ENCODE assay signal across 38 cellular contexts in genomic region chr18:33194793-33195192, GRCh38.
"Had no signal": no experiment of that assay in that cellular context is flagged by ENCODE, and none has a peak within 500 bp of the region (broad histone marks: within the 10 kb centered on the region; RNA-seq: fewer than 3 reads in every experiment).

No MANE protein-coding gene starts in this region.

- H3K4me3 ChIP-seq: adrenal gland, ascending aorta, body of pancreas, breast epithelium, cardiac muscle cell had no signal

- H3K9me3 ChIP-seq: adrenal gland, ascending aorta, body of pancreas, breast epithelium had no signal

- DNase-seq: activated effector memory CD4-positive, alpha-beta T cell treated with anti-CD3 and anti-CD28 coated beads, Interleukin-2, amount 50 U/mL, for 16 hours; activated effector memory CD4-positive, alpha-beta T cell treated with Interleukin-2 at 50 U/mL for 16 hours; activated gamma-delta T cell; activated gamma-delta T cell treated with Interleukin-2 at 50 U/mL for 16 hours; activated naive CD4-positive, alpha-beta T cell; activated naive CD4-positive, alpha-beta T cell treated with anti-CD3 and anti-CD28 coated beads for 36 hours; activated naive CD4-positive, alpha-beta T cell treated with anti-CD3 and anti-CD28 coated beads, Interleukin-2, amount 10 ng/mL, durations not matched to agents 7 days and 5 days; activated naive CD4-positive, alpha-beta T cell treated with anti-CD3 and anti-CD28 coated beads, Interleukin-2, amount 50 U/mL, for 16 hours; activated naive CD4-positive, alpha-beta T cell treated with Interleukin-2 at 50 U/mL for 16 hours; activated naive CD8-positive, alpha-beta T cell treated with anti-CD3 and anti-CD28 coated beads for 36 hours; activated naive CD8-positive, alpha-beta T cell treated with anti-CD3 and anti-CD28 coated beads, Interleukin-2, amount 10 ng/mL, durations not matched to agents 7 days and 5 days; activated naive CD8-positive, alpha-beta T cell treated with anti-CD3 and anti-CD28 coated beads, Interleukin-2, amount 50 U/mL, for 24 hours; activated T-cell treated with anti-CD3 and anti-CD28 coated beads, Interleukin-2, amount 50 U/mL, for 1 hour; activated T-cell treated with anti-CD3 and anti-CD28 coated beads, Interleukin-2, amount 50 U/mL, for 24 hours; activated T-cell treated with anti-CD3 and anti-CD28 coated beads, Interleukin-2, amount 50 U/mL, for 4 hours; activated T-cell treated with anti-CD3 and anti-CD28 coated beads, Interleukin-2, amount 50 U/mL, for 48 hours; activated T-cell treated with anti-CD3 and anti-CD28 coated beads, Interleukin-2, amount 50 U/mL, for 72 hours; adrenal gland; amniotic stem cell; amygdala; anterior cingulate cortex; aorta; body of pancreas; brain microvascular endothelial cell; caudate nucleus; central memory CD4-positive, alpha-beta T cell; cerebellar nuclear complex had no signal

- H3K27ac Mint-ChIP-seq: activated naive CD4-positive, alpha-beta T cell treated with anti-CD3 and anti-CD28 coated beads for 36 hours; activated naive CD4-positive, alpha-beta T cell treated with anti-CD3 and anti-CD28 coated beads, Interleukin-2, amount 10 ng/mL, durations not matched to agents 7 days and 5 days; activated naive CD4-positive, alpha-beta T cell treated with anti-CD3 and anti-CD28 coated beads, Interleukin-2, amount 50 U/mL, for 24 hours; activated naive CD4-positive, alpha-beta T cell treated with anti-CD3 and anti-CD28 coated beads, Interleukin-2, amount 50 U/mL, for 72 hours; activated naive CD8-positive, alpha-beta T cell; activated naive CD8-positive, alpha-beta T cell treated with anti-CD3 and anti-CD28 coated beads for 36 hours; activated naive CD8-positive, alpha-beta T cell treated with anti-CD3 and anti-CD28 coated beads, Interleukin-2, amount 10 ng/mL, durations not matched to agents 7 days and 5 days; activated naive CD8-positive, alpha-beta T cell treated with anti-CD3 and anti-CD28 coated beads, Interleukin-2, amount 50 U/mL, for 24 hours; activated T-cell treated with anti-CD3 and anti-CD28 coated beads, Interleukin-2, amount 50 U/mL, for 24 hours; activated T-cell treated with anti-CD3 and anti-CD28 coated beads, Interleukin-2, amount 50 U/mL, for 72 hours; activated T-helper 1 cell treated with anti-CD3 and anti-CD28 coated beads, Interleukin-12 subunit alpha, Interleukin-12 subunit beta, Interleukin-2, Interleukin-4 antibody, amounts not matched to agents 30 ng/mL and 10 ng/mL and 1 ng/mL, durations not matched to agents 14 hours and 24 hours and 36 hours; activated T-helper 17 cell treated with anti-CD3 and anti-CD28 coated beads, Interleukin-2, amount 50 U/mL, for 72 hours; activated T-helper 2 cell treated with anti-CD3 and anti-CD28 coated beads, Interferon-gamma antibody, Interleukin-2, Interleukin-4, amounts not matched to agents 10 μg/mL and 5 μg/mL and 100 μg/mL, durations not matched to agents 14 hours and 24 hours and 36 hours; brain had no signal

- H3K27ac ChIP-seq: adrenal gland, ascending aorta, body of pancreas, brain microvascular endothelial cell, breast epithelium, cardiac muscle cell had no signal

- ATAC-seq: activated naive CD4-positive, alpha-beta T cell treated with anti-CD3 and anti-CD28 coated beads, Interleukin-2, amount 50 U/mL, for 72 hours; activated naive CD8-positive, alpha-beta T cell treated with anti-CD3 and anti-CD28 coated beads, Interleukin-2, amount 50 U/mL, for 24 hours; activated T-cell treated with anti-CD3 and anti-CD28 coated beads, Interleukin-2, amount 50 U/mL, for 4 hours; activated T-cell treated with anti-CD3 and anti-CD28 coated beads, Interleukin-2, amount 50 U/mL, for 72 hours; activated T-helper 17 cell treated with anti-CD3 and anti-CD28 coated beads, Interleukin-2, amount 50 U/mL, for 72 hours; body of pancreas had no signal

- H3K36me3 Mint-ChIP-seq: activated naive CD4-positive, alpha-beta T cell treated with anti-CD3 and anti-CD28 coated beads, Interleukin-2, amount 10 ng/mL, durations not matched to agents 7 days and 5 days; activated naive CD4-positive, alpha-beta T cell treated with anti-CD3 and anti-CD28 coated beads, Interleukin-2, amount 50 U/mL, for 24 hours; activated naive CD4-positive, alpha-beta T cell treated with anti-CD3 and anti-CD28 coated beads, Interleukin-2, amount 50 U/mL, for 72 hours; activated naive CD8-positive, alpha-beta T cell; activated naive CD8-positive, alpha-beta T cell treated with anti-CD3 and anti-CD28 coated beads for 36 hours; activated naive CD8-positive, alpha-beta T cell treated with anti-CD3 and anti-CD28 coated beads, Interleukin-2, amount 10 ng/mL, durations not matched to agents 7 days and 5 days; brain had no signal

- H3K4me1 Mint-ChIP-seq: activated naive CD4-positive, alpha-beta T cell treated with anti-CD3 and anti-CD28 coated beads, Interleukin-2, amount 10 ng/mL, durations not matched to agents 7 days and 5 days; activated naive CD4-positive, alpha-beta T cell treated with anti-CD3 and anti-CD28 coated beads, Interleukin-2, amount 50 U/mL, for 24 hours; activated naive CD8-positive, alpha-beta T cell treated with anti-CD3 and anti-CD28 coated beads for 36 hours; activated naive CD8-positive, alpha-beta T cell treated with anti-CD3 and anti-CD28 coated beads, Interleukin-2, amount 10 ng/mL, durations not matched to agents 7 days and 5 days; activated naive CD8-positive, alpha-beta T cell treated with anti-CD3 and anti-CD28 coated beads, Interleukin-2, amount 50 U/mL, for 24 hours; activated T-helper 17 cell treated with anti-CD3 and anti-CD28 coated beads, Interleukin-2, amount 50 U/mL, for 72 hours; brain; central memory CD8-positive, alpha-beta T cell had no signal

- H3K27me3 ChIP-seq: adrenal gland, ascending aorta, body of pancreas, brain microvascular endothelial cell, breast epithelium, cardiac muscle cell had no signal

- H3K4me1 ChIP-seq: adrenal gland, ascending aorta, body of pancreas, breast epithelium had no signal

- H3K4me3 Mint-ChIP-seq: activated naive CD4-positive, alpha-beta T cell treated with anti-CD3 and anti-CD28 coated beads for 36 hours; activated naive CD4-positive, alpha-beta T cell treated with anti-CD3 and anti-CD28 coated beads, Interleukin-2, amount 10 ng/mL, durations not matched to agents 7 days and 5 days; activated naive CD4-positive, alpha-beta T cell treated with anti-CD3 and anti-CD28 coated beads, Interleukin-2, amount 50 U/mL, for 24 hours; activated naive CD8-positive, alpha-beta T cell; activated naive CD8-positive, alpha-beta T cell treated with anti-CD3 and anti-CD28 coated beads for 36 hours; activated naive CD8-positive, alpha-beta T cell treated with anti-CD3 and anti-CD28 coated beads, Interleukin-2, amount 10 ng/mL, durations not matched to agents 7 days and 5 days; activated naive CD8-positive, alpha-beta T cell treated with anti-CD3 and anti-CD28 coated beads, Interleukin-2, amount 50 U/mL, for 24 hours; activated T-cell treated with anti-CD3 and anti-CD28 coated beads, Interleukin-2, amount 50 U/mL, for 24 hours; activated T-cell treated with anti-CD3 and anti-CD28 coated beads, Interleukin-2, amount 50 U/mL, for 4 hours; activated T-cell treated with anti-CD3 and anti-CD28 coated beads, Interleukin-2, amount 50 U/mL, for 72 hours; activated T-helper 1 cell treated with anti-CD3 and anti-CD28 coated beads, Interleukin-12 subunit alpha, Interleukin-12 subunit beta, Interleukin-2, Interleukin-4 antibody, amounts not matched to agents 30 ng/mL and 10 ng/mL and 1 ng/mL, durations not matched to agents 14 hours and 24 hours and 36 hours; activated T-helper 17 cell treated with anti-CD3 and anti-CD28 coated beads, Interleukin-2, amount 50 U/mL, for 72 hours; brain; central memory CD8-positive, alpha-beta T cell had no signal

- H3K36me3 ChIP-seq: adrenal gland, ascending aorta, brain microvascular endothelial cell, breast epithelium, cardiac muscle cell had no signal

- H3K27me3 Mint-ChIP-seq: activated naive CD4-positive, alpha-beta T cell treated with anti-CD3 and anti-CD28 coated beads, Interleukin-2, amount 10 ng/mL, durations not matched to agents 7 days and 5 days; activated naive CD4-positive, alpha-beta T cell treated with anti-CD3 and anti-CD28 coated beads, Interleukin-2, amount 50 U/mL, for 24 hours; activated naive CD8-positive, alpha-beta T cell; activated naive CD8-positive, alpha-beta T cell treated with anti-CD3 and anti-CD28 coated beads for 36 hours; activated naive CD8-positive, alpha-beta T cell treated with anti-CD3 and anti-CD28 coated beads, Interleukin-2, amount 10 ng/mL, durations not matched to agents 7 days and 5 days; activated naive CD8-positive, alpha-beta T cell treated with anti-CD3 and anti-CD28 coated beads, Interleukin-2, amount 50 U/mL, for 24 hours; activated T-cell treated with anti-CD3 and anti-CD28 coated beads, Interleukin-2, amount 50 U/mL, for 24 hours; activated T-helper 17 cell treated with anti-CD3 and anti-CD28 coated beads, Interleukin-2, amount 50 U/mL, for 72 hours; brain; central memory CD8-positive, alpha-beta T cell had no signal

- H3K9me3 Mint-ChIP-seq: activated naive CD4-positive, alpha-beta T cell treated with anti-CD3 and anti-CD28 coated beads for 36 hours; activated naive CD4-positive, alpha-beta T cell treated with anti-CD3 and anti-CD28 coated beads, Interleukin-2, amount 10 ng/mL, durations not matched to agents 7 days and 5 days; activated naive CD8-positive, alpha-beta T cell treated with anti-CD3 and anti-CD28 coated beads for 36 hours; activated naive CD8-positive, alpha-beta T cell treated with anti-CD3 and anti-CD28 coated beads, Interleukin-2, amount 10 ng/mL, durations not matched to agents 7 days and 5 days; activated naive CD8-positive, alpha-beta T cell treated with anti-CD3 and anti-CD28 coated beads, Interleukin-2, amount 50 U/mL, for 24 hours; activated T-cell treated with anti-CD3 and anti-CD28 coated beads, Interleukin-2, amount 50 U/mL, for 4 hours; activated T-helper 1 cell treated with anti-CD3 and anti-CD28 coated beads, Interleukin-12 subunit alpha, Interleukin-12 subunit beta, Interleukin-2, Interleukin-4 antibody, amounts not matched to agents 30 ng/mL and 10 ng/mL and 1 ng/mL, durations not matched to agents 14 hours and 24 hours and 36 hours; activated T-helper 17 cell treated with anti-CD3 and anti-CD28 coated beads, Interleukin-2, amount 50 U/mL, for 72 hours; activated T-helper 2 cell treated with anti-CD3 and anti-CD28 coated beads, Interferon-gamma antibody, Interleukin-2, Interleukin-4, amounts not matched to agents 10 μg/mL and 5 μg/mL and 100 μg/mL, durations not matched to agents 14 hours and 24 hours and 36 hours; brain had no signal
